ENCODE assay signal across 8 cellular contexts in the genomic region with DNA sequence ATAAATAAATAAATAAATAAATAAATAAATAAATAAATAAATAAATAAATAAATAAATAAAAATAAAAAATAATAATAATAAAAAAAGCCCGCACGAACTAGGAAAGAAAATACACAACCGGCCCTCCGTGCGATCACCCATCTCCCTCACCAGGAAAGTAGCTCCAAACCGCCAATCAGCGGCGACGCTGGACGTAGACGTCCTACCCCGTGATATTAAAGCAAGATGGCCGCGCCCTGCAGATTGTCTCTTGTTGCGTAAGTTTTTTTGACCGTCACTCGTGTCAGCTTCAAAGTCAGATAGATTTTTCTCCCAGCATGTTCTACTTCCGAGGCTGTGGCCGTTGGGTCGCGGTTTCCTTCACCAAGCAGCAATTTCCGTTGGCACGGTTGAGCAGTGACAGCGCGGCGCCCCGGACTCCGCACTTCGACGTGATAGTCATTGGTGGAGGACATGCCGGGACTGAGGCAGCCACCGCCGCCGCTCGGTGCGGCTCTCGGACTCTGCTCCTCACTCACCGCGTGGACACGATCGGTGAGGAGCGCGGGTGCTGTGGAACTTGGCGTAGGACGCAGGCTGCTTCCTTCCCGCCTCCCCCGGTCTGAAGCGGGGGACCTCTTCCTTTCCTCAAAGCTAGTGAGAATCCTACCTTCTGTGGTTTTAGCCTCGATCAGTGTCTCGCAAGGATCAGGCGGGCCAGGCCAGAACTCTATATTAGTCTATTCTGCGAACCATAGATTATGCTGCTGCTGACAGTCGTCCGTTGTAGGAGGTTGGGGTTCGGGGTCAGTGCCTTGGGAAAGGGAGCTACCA. TPM values are rescaled to one million over a fixed set of nuclear protein-coding genes. Genes with fewer than 3 reads are reported as not detected.
DNase-seq lines count a peak whose midpoint lies in the region; ATAC-seq, FAIRE-seq and TF ChIP-seq lines count a peak whose summit lies in the region.

A gene with protein sequence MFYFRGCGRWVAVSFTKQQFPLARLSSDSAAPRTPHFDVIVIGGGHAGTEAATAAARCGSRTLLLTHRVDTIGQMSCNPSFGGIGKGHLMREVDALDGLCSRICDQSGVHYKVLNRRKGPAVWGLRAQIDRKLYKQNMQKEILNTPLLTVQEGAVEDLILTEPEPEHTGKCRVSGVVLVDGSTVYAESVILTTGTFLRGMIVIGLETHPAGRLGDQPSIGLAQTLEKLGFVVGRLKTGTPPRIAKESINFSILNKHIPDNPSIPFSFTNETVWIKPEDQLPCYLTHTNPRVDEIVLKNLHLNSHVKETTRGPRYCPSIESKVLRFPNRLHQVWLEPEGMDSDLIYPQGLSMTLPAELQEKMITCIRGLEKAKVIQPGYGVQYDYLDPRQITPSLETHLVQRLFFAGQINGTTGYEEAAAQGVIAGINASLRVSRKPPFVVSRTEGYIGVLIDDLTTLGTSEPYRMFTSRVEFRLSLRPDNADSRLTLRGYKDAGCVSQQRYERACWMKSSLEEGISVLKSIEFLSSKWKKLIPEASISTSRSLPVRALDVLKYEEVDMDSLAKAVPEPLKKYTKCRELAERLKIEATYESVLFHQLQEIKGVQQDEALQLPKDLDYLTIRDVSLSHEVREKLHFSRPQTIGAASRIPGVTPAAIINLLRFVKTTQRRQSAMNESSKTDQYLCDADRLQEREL (plus strand): TSS at position 201 of the 814 bp plus-strand sequence. CDS start 118 bp downstream, at position 319.

- H3K4me2 ChIP-seq in SU-DHL-6 (ENCODE audit: low read depth, low read length, poor library complexity, severe bottlenecking), result peak within 1 kb of the TSS; percentile 78

- H3K27ac ChIP-seq in SU-DHL-6 (ENCODE audit: low read depth, low read length) (peak within 1 kb of the TSS; percentile 96), pancreas (peak within 1 kb of the TSS; percentile 56 to 93 (median 78)), tibial artery (peak within 1 kb of the TSS; percentile 95 to 98)

- peak; percentile 56 for FAIRE-seq in pancreas (lab: Jason Lieb, UNC)

- H3K4me1 Mint-ChIP-seq in activated naive CD8-positive, alpha-beta T cell treated with anti-CD3 and anti-CD28 coated beads, Interleukin-2, amount 10 ng/mL, durations not matched to agents 7 days and 5 days, result peaks cover 41% of the 10 kb centered on the region

- H3K4me3 ChIP-seq in SU-DHL-6 (ENCODE audit: insufficient read depth, low read length, poor library complexity, severe bottlenecking), result peak within 1 kb of the TSS; percentile 99
- H3K4me3 ChIP-seq in pancreas, result peak within 1 kb of the TSS; percentile 60 to 97 (median 82)
- peak within 1 kb of the TSS; percentile 94 to 97 for H3K4me3 ChIP-seq in tibial artery

- H3F3A ChIP-seq in SU-DHL-6 (ENCODE audit: insufficient read depth), result peaks cover 8% of the 10 kb centered on the region; the same call in 1 of the 2 replicates

- no peaks in the 10 kb centered on the region for H3K9me2 ChIP-seq in SU-DHL-6 (replicated peaks; ENCODE audit: insufficient read depth, low read length)

- H3K36me3 ChIP-seq in SU-DHL-6 (ENCODE audit: low read length), result peaks cover 11% of the 10 kb centered on the region; the same call in 1 of the 2 replicates
- peaks cover 0 to 4% (median 3%) of the 10 kb centered on the region in 3 donors for H3K36me3 ChIP-seq in pancreas
- H3K36me3 ChIP-seq in tibial artery, result peaks cover 7 to 8% (median 7%) of the 10 kb centered on the region in 3 donors

- TF ChIP-seq CTCF in GM10266 (IDR thresholded peaks at IDR 0.05; ENCODE audit: control insufficient read depth, insufficient read depth, low read depth, missing control alignments) (no peak), SU-DHL-6 (IDR thresholded peaks at IDR 0.05; ENCODE audit: insufficient read depth, low read length, poor library complexity, severe bottlenecking) (no peak), pancreas (IDR thresholded peaks at IDR 0.05) (no peak), tibial artery (IDR thresholded peaks at IDR 0.05) (no peak)

- H3K79me2 ChIP-seq in SU-DHL-6 (ENCODE audit: insufficient read depth, low read length), result peaks cover 41% of the 10 kb centered on the region

- H3K27ac Mint-ChIP-seq in activated naive CD8-positive, alpha-beta T cell treated with anti-CD3 and anti-CD28 coated beads, Interleukin-2, amount 10 ng/mL, durations not matched to agents 7 days and 5 days, result peak within 1 kb of the TSS; percentile 99

- DNase-seq in GM10266 (ENCODE audit: extremely low spot score) (peak; percentile 83), NCI-H1105 (lab: John Stamatoyannopoulos, UW) (peak; percentile 84), head of caudate nucleus (peak; percentile 82 to 96 (median 91)), pancreas (peak; percentile 82 to 94 (median 88)), tibial artery (peak; percentile 93 to 95)
- DNase-seq in activated naive CD8-positive, alpha-beta T cell treated with anti-CD3 and anti-CD28 coated beads, Interleukin-2, amount 10 ng/mL, durations not matched to agents 7 days and 5 days, result peak; percentile 82

- intact Hi-C loops in head of caudate nucleus (cut with DNase I), result no loop called here
- intact Hi-C loops in pancreas (cut with DNase I), result no loop called here
- intact Hi-C loops in tibial artery (cut with DNase I; ENCODE audit: low total_unique reads), result no loop called here

- no peaks in the 10 kb centered on the region for H3K27me3 Mint-ChIP-seq in activated naive CD8-positive, alpha-beta T cell treated with anti-CD3 and anti-CD28 coated beads, Interleukin-2, amount 10 ng/mL, durations not matched to agents 7 days and 5 days

- WGBS in pancreas, 2 donors, result 0% methylated on average over 55 of the region's 55 CpGs

- no peaks in the 10 kb centered on the region for H3K27me3 ChIP-seq in SU-DHL-6 (ENCODE audit: low read length)
- H3K27me3 ChIP-seq in pancreas, result no peaks in the 10 kb centered on the region
- H3K27me3 ChIP-seq in tibial artery, result no peaks in the 10 kb centered on the region

- H3K4me3 Mint-ChIP-seq in activated naive CD8-positive, alpha-beta T cell treated with anti-CD3 and anti-CD28 coated beads, Interleukin-2, amount 10 ng/mL, durations not matched to agents 7 days and 5 days, result peak within 1 kb of the TSS; percentile 95

- POLR2A ChIA-PET in activated naive CD8-positive, alpha-beta T cell treated with anti-CD3 and anti-CD28 coated beads, Interleukin-2, amount 10 ng/mL, durations not matched to agents 7 days and 5 days (lab: Charles Lee), result interaction anchor here (0.6 to 6.5 kb wide), 26 partner anchors 10 to 177 kb away, joined by 3 to 108 read pairs (median 4); partner anchors contain the start of genes CGAS, DDX43 and EEF1A1

- H3K9me3 ChIP-seq in SU-DHL-6 (ENCODE audit: insufficient read depth, low read length), result no peaks in the 10 kb centered on the region
- H3K9me3 ChIP-seq in pancreas, result no peaks in the 10 kb centered on the region
- no peaks in the 10 kb centered on the region for H3K9me3 ChIP-seq in tibial artery

- no peaks in the 10 kb centered on the region for H3K9me3 Mint-ChIP-seq in activated naive CD8-positive, alpha-beta T cell treated with anti-CD3 and anti-CD28 coated beads, Interleukin-2, amount 10 ng/mL, durations not matched to agents 7 days and 5 days

- H3K4me1 ChIP-seq in pancreas, result peaks cover 0 to 11% (median 6%) of the 10 kb centered on the region in 3 donors
- H3K4me1 ChIP-seq in tibial artery, result peaks cover 0 to 32% (median 15%) of the 10 kb centered on the region in 4 donors

- H4K20me1 ChIP-seq in SU-DHL-6 (ENCODE audit: low read depth, low read length), result no peaks in the 10 kb centered on the region

- peak; percentile 98 for ATAC-seq in HG02623 (IDR thresholded peaks at IDR 0.05; ENCODE audit: unreplicated experiment)
- ATAC-seq in activated naive CD8-positive, alpha-beta T cell treated with anti-CD3 and anti-CD28 coated beads, Interleukin-2, amount 10 ng/mL, durations not matched to agents 7 days and 5 days (ENCODE audit: low read depth), result peak; percentile 92
- peak; percentile 99 for ATAC-seq in pancreas

- H3K9ac ChIP-seq in SU-DHL-6 (ENCODE audit: low read length), result peak within 1 kb of the TSS; percentile 99

- H2AFZ ChIP-seq in SU-DHL-6 (ENCODE audit: low read depth, low read length, severe bottlenecking), result peak within 1 kb of the TSS; percentile 90

- peaks cover 15% of the 10 kb centered on the region for H3K36me3 Mint-ChIP-seq in activated naive CD8-positive, alpha-beta T cell treated with anti-CD3 and anti-CD28 coated beads, Interleukin-2, amount 10 ng/mL, durations not matched to agents 7 days and 5 days

RNA-seq across cellular contexts. Expression of the gene that starts here (rescaled TPM):
- 10 to 100 TPM; 65.4 to 70.4 TPM for total RNA-seq in activated naive CD8-positive, alpha-beta T cell treated with anti-CD3 and anti-CD28 coated beads, Interleukin-2, amount 10 ng/mL, durations not matched to agents 7 days and 5 days
- 10 to 100 TPM in 4 of 6 donors, 1 to 10 TPM in 2; 8.9 to 14.7 (median 10.6) TPM for total RNA-seq in pancreas
- 10 to 100 TPM in 1 of 2 donors, 1 to 10 TPM in 1; 8.8 to 11.4 TPM for polyA plus RNA-seq in pancreas

Comparison
In these comparisons a context has a peak if more than half of its experiments do, and no peak if none do; other contexts are left out.
1. Peak in every context shown above with its lines: DNase-seq, ATAC-seq, H3K4me3 ChIP-seq and H3K27ac ChIP-seq.
2. RNA of the gene that starts here (total RNA-seq): 65.4 to 70.4 TPM in activated naive CD8-positive, alpha-beta T cell treated with anti-CD3 and anti-CD28 coated beads, Interleukin-2, amount 10 ng/mL, durations not matched to agents 7 days and 5 days; 8.9 to 14.7 TPM in pancreas; every median in the first group is over 4 times any median in the second.